1 cellular context compared by ENCODE assay signal in genomic region chr1:201703646-201704438, GRCh38.
A peak's percentile ranks its signal among the peaks of the same experiment; 100 is the strongest.
TF ChIP-seq lines count a peak whose summit lies in the region.

No MANE protein-coding gene starts in this region.

TF ChIP-seq in HepG2, 621 proteins besides CTCF, POLR2A, EP300 and RAD21 (continued from another document and continues in another):
- peak; percentile 47; the same call in 1 of the 2 replicates for TF ChIP-seq SALL1 (CRISPR knock-in tag; IDR thresholded peaks at IDR 0.05)
- TF ChIP-seq MAZ (IDR thresholded peaks at IDR 0.05; ENCODE audit: borderline replicate concordance, low read depth, low read length): peak; percentile 78; the same call in 1 of the 2 replicates
- 0 out of 2 replicates have a peak, but pooled peaks have one; percentile 36 for TF ChIP-seq MAZ (CRISPR knock-in tag; IDR thresholded peaks at IDR 0.05; ENCODE audit: low read depth)
- no peak for TF ChIP-seq RFXANK (CRISPR knock-in tag; IDR thresholded peaks at IDR 0.05)
- TF ChIP-seq SMAD3 (CRISPR knock-in tag; IDR thresholded peaks at IDR 0.05): no peak
- TF ChIP-seq JDP2 (CRISPR knock-in tag; IDR thresholded peaks at IDR 0.05; ENCODE audit: borderline replicate concordance): no peak
- TF ChIP-seq ZNF343 (CRISPR knock-in tag; IDR thresholded peaks at IDR 0.05): no peak
- no peak for TF ChIP-seq GLMP (CRISPR knock-in tag; IDR thresholded peaks at IDR 0.05; ENCODE audit: borderline replicate concordance)
- TF ChIP-seq ZNF230 (CRISPR knock-in tag; IDR thresholded peaks at IDR 0.05): no peak
- TF ChIP-seq GTF2F1 (IDR thresholded peaks at IDR 0.05; ENCODE audit: low read length): no peak
- no peak for TF ChIP-seq ZNF383 (CRISPR knock-in tag; IDR thresholded peaks at IDR 0.05; ENCODE audit: borderline replicate concordance)
- TF ChIP-seq TERF1 (CRISPR knock-in tag; IDR thresholded peaks at IDR 0.05): no peak
- TF ChIP-seq ZNF782 (CRISPR knock-in tag; IDR thresholded peaks at IDR 0.05; ENCODE audit: borderline replicate concordance): no peak
- 0 out of 2 replicates have a peak, but pooled peaks have one; percentile 47 for TF ChIP-seq EZH2 (conservative IDR thresholded peaks at IDR 0.05; ENCODE audit: low read depth, low read length)
- TF ChIP-seq KDM5B (CRISPR knock-in tag; IDR thresholded peaks at IDR 0.05; ENCODE audit: borderline replicate concordance): 0 out of 2 replicates have a peak, but pooled peaks have one; percentile 30
- TF ChIP-seq ZNF777 (CRISPR knock-in tag; IDR thresholded peaks at IDR 0.05): no peak
- no peak for TF ChIP-seq CEBPB (IDR thresholded peaks at IDR 0.05; ENCODE audit: borderline replicate concordance, low read depth, low read length)
- TF ChIP-seq PCBP2 (optimal IDR thresholded peaks at IDR 0.05; ENCODE audit: low read depth, low read length, poor library complexity, severe bottlenecking): no peak
- no peak for TF ChIP-seq MZF1 (CRISPR knock-in tag; IDR thresholded peaks at IDR 0.05; ENCODE audit: borderline replicate concordance)
- peak; percentile 88 for TF ChIP-seq STAG1 (CRISPR knock-in tag; IDR thresholded peaks at IDR 0.05)
- TF ChIP-seq ZNF572 (CRISPR knock-in tag; IDR thresholded peaks at IDR 0.05): 0 out of 2 replicates have a peak, but pooled peaks have one; percentile 55
- TF ChIP-seq ZNF468 (CRISPR knock-in tag; IDR thresholded peaks at IDR 0.05): no peak
- TF ChIP-seq TBX2 (CRISPR knock-in tag; IDR thresholded peaks at IDR 0.05; ENCODE audit: borderline replicate concordance): no peak
- no peak for TF ChIP-seq TOE1 (CRISPR knock-in tag; IDR thresholded peaks at IDR 0.05)
- no peak for TF ChIP-seq NONO (IDR thresholded peaks at IDR 0.05)
- TF ChIP-seq NONO (CRISPR knock-in tag; conservative IDR thresholded peaks at IDR 0.05): no peak
- peak in 1 of 2 experiments; percentile 36; a peak in 1 of 4 replicates for TF ChIP-seq REST (IDR thresholded peaks at IDR 0.05; ENCODE audit: borderline replicate concordance in 1 of 2, low read depth in 1 of 2, low read length in 2 of 2)
- no peak for TF ChIP-seq AHDC1 (CRISPR knock-in tag; IDR thresholded peaks at IDR 0.05; ENCODE audit: borderline replicate concordance)
- TF ChIP-seq ZNF205 (CRISPR knock-in tag; IDR thresholded peaks at IDR 0.05): 0 out of 2 replicates have a peak, but pooled peaks have one; percentile 42
- TF ChIP-seq MATR3 (CRISPR knock-in tag; IDR thresholded peaks at IDR 0.05): no peak
- no peak for TF ChIP-seq FOXP1 (IDR thresholded peaks at IDR 0.05)
- TF ChIP-seq FOXP1 (CRISPR knock-in tag; IDR thresholded peaks at IDR 0.05): no peak
- no peak for TF ChIP-seq PRDM10 (CRISPR knock-in tag; IDR thresholded peaks at IDR 0.05; ENCODE audit: low read depth)
- TF ChIP-seq RELA (CRISPR knock-in tag; IDR thresholded peaks at IDR 0.05): no peak
- 0 out of 2 replicates have a peak, but pooled peaks have one; percentile 18 for TF ChIP-seq ZNF274 (CRISPR knock-in tag; IDR thresholded peaks at IDR 0.05)
- TF ChIP-seq REPIN1 (CRISPR knock-in tag; IDR thresholded peaks at IDR 0.05; ENCODE audit: borderline replicate concordance, low read depth): 0 out of 2 replicates have a peak, but pooled peaks have one; percentile 56
- TF ChIP-seq NRL (CRISPR knock-in tag; IDR thresholded peaks at IDR 0.05; ENCODE audit: borderline replicate concordance): no peak
- TF ChIP-seq MIER2 (CRISPR knock-in tag; IDR thresholded peaks at IDR 0.05): 0 out of 2 replicates have a peak, but pooled peaks have one; percentile 53
- TF ChIP-seq ZNF639 (CRISPR knock-in tag; conservative IDR thresholded peaks at IDR 0.05): no peak
- TF ChIP-seq NAIF1 (CRISPR knock-in tag; IDR thresholded peaks at IDR 0.05; ENCODE audit: borderline replicate concordance): no peak
- TF ChIP-seq NR2F6 (IDR thresholded peaks at IDR 0.05): no peak
- no peak for TF ChIP-seq NR2F6 (CRISPR knock-in tag; IDR thresholded peaks at IDR 0.05)
- peak; percentile 78 for TF ChIP-seq PATZ1 (CRISPR knock-in tag; IDR thresholded peaks at IDR 0.05)
